ENCODE assay signal across 25 cellular contexts in genomic region chr4:55615008-55615407, GRCh38. TPM values are rescaled to one million over a fixed set of nuclear protein-coding genes. Genes with fewer than 3 reads are reported as not detected.
DNase-seq lines count a peak whose midpoint lies in the region; ATAC-seq and TF ChIP-seq lines count a peak whose summit lies in the region.
"Had no signal": no experiment of that assay in that cellular context is flagged by ENCODE, and none has a peak within 500 bp of the region (broad histone marks: within the 10 kb centered on the region; RNA-seq: fewer than 3 reads in every experiment).

No MANE protein-coding gene starts in this region.

- peaks cover 6% of the 10 kb centered on the region for H3K4me1 Mint-ChIP-seq in activated T-helper 2 cell treated with anti-CD3 and anti-CD28 coated beads, Interferon-gamma antibody, Interleukin-2, Interleukin-4, amounts not matched to agents 10 μg/mL and 5 μg/mL and 100 μg/mL, durations not matched to agents 14 hours and 24 hours and 36 hours (ENCODE audit: low read depth)
- H3K4me1 Mint-ChIP-seq: B cell had no signal

- no peaks in the 10 kb centered on the region for H3K36me3 Mint-ChIP-seq in activated T-helper 2 cell treated with anti-CD3 and anti-CD28 coated beads, Interferon-gamma antibody, Interleukin-2, Interleukin-4, amounts not matched to agents 10 μg/mL and 5 μg/mL and 100 μg/mL, durations not matched to agents 14 hours and 24 hours and 36 hours (ENCODE audit: low read depth)
- H3K36me3 Mint-ChIP-seq: CD8-positive, alpha-beta T cell had no signal

- H3K4me3 ChIP-seq in epithelial cell of esophagus (ENCODE audit: low read length): no peak overlapping the region
- H3K4me3 ChIP-seq: GM23338, SJCRH30 had no signal

- no peak for ATAC-seq in HG02884 (IDR thresholded peaks at IDR 0.05; ENCODE audit: unreplicated experiment)
- ATAC-seq in HG03432 (IDR thresholded peaks at IDR 0.05; ENCODE audit: unreplicated experiment): no peak
- ATAC-seq in GM18873 (IDR thresholded peaks at IDR 0.05; ENCODE audit: low FRiP score, unreplicated experiment): no peak
- ATAC-seq: CD8-positive, alpha-beta T cell; GM23338; PC-3; Right ventricle myocardium inferior had no signal

- peak; percentile 24 for DNase-seq in COLO829 (ENCODE audit: low spot score)
- DNase-seq in DMS79 treated with DMSO at 0.1 percent for 48 hours (lab: John Stamatoyannopoulos, UW): peak; percentile 20
- peak; percentile 53 for DNase-seq in OCI-M1 (lab: John Stamatoyannopoulos, UW)
- peak; percentile 19 for DNase-seq in epithelial cell of esophagus (ENCODE audit: low read depth)
- no peak for DNase-seq in activated T-helper 2 cell treated with anti-CD3 and anti-CD28 coated beads, Interferon-gamma antibody, Interleukin-2, Interleukin-4, amounts not matched to agents 10 μg/mL and 5 μg/mL and 100 μg/mL, durations not matched to agents 14 hours and 24 hours and 36 hours (ENCODE audit: low spot score)
- DNase-seq: CD8-positive, alpha-beta T cell; DMS 273 treated with DMSO at 0.1 percent for 48 hours; H9; KG1; NCI-H1048; NCI-H1417; NCI-H1694; NCI-H2029 treated with DMSO at 0.1 percent for 48 hours; NCI-H2171; NCI-H446; NCI-H526 treated with DMSO at 0.1 percent for 48 hours; PC-3; SJCRH30 had no signal

- TF ChIP-seq CTCF in epithelial cell of esophagus (IDR thresholded peaks at IDR 0.05; ENCODE audit: insufficient read depth, low read depth, low read length, missing control alignments): no peak

- no peak overlapping the region for H3K27ac Mint-ChIP-seq in activated T-helper 2 cell treated with anti-CD3 and anti-CD28 coated beads, Interferon-gamma antibody, Interleukin-2, Interleukin-4, amounts not matched to agents 10 μg/mL and 5 μg/mL and 100 μg/mL, durations not matched to agents 14 hours and 24 hours and 36 hours
- H3K27ac Mint-ChIP-seq: B cell; CD8-positive, alpha-beta T cell; GM23338; H9 had no signal

- H3K27me3 Mint-ChIP-seq in activated T-helper 2 cell treated with anti-CD3 and anti-CD28 coated beads, Interferon-gamma antibody, Interleukin-2, Interleukin-4, amounts not matched to agents 10 μg/mL and 5 μg/mL and 100 μg/mL, durations not matched to agents 14 hours and 24 hours and 36 hours (ENCODE audit: low read depth): no peaks in the 10 kb centered on the region

- H3K9me3 Mint-ChIP-seq in activated T-helper 2 cell treated with anti-CD3 and anti-CD28 coated beads, Interferon-gamma antibody, Interleukin-2, Interleukin-4, amounts not matched to agents 10 μg/mL and 5 μg/mL and 100 μg/mL, durations not matched to agents 14 hours and 24 hours and 36 hours: no peaks in the 10 kb centered on the region
- H3K9me3 Mint-ChIP-seq: CD8-positive, alpha-beta T cell; GM23338 had no signal

- intact Hi-C loops in activated T-helper 2 cell treated with anti-CD3 and anti-CD28 coated beads, Interferon-gamma antibody, Interleukin-2, Interleukin-4, amounts not matched to agents 10 μg/mL and 5 μg/mL and 100 μg/mL, durations not matched to agents 14 hours and 24 hours and 36 hours (cut with micrococcal nuclease): no loop called here

- no peak overlapping the region for H3K4me3 Mint-ChIP-seq in activated T-helper 2 cell treated with anti-CD3 and anti-CD28 coated beads, Interferon-gamma antibody, Interleukin-2, Interleukin-4, amounts not matched to agents 10 μg/mL and 5 μg/mL and 100 μg/mL, durations not matched to agents 14 hours and 24 hours and 36 hours (ENCODE audit: low read depth)
- H3K4me3 Mint-ChIP-seq: B cell; CD8-positive, alpha-beta T cell; GM23338; H9 had no signal

RNA-seq across cellular contexts. Expression of gene NMU, which starts 21.1 kb away (rescaled TPM):
- total RNA-seq in activated T-helper 2 cell treated with anti-CD3 and anti-CD28 coated beads, Interferon-gamma antibody, Interleukin-2, Interleukin-4, amounts not matched to agents 10 μg/mL and 5 μg/mL and 100 μg/mL, durations not matched to agents 14 hours and 24 hours and 36 hours: 0.25 TPM in 1 of 2 replicates, not detected in the other
- total RNA-seq: B cell; CD8-positive, alpha-beta T cell; Right ventricle myocardium inferior; T-helper 1 cell treated with Interleukin-12 subunit alpha and Interleukin-12 subunit beta and Interleukin-4 antibody, amounts not matched to agents 30 ng/mL and 1 ng/mL, for 36 hours had no signal

RNA-seq across cellular contexts. Expression of gene PDCL2, which starts 23.0 kb away (rescaled TPM):
- total RNA-seq in activated T-helper 2 cell treated with anti-CD3 and anti-CD28 coated beads, Interferon-gamma antibody, Interleukin-2, Interleukin-4, amounts not matched to agents 10 μg/mL and 5 μg/mL and 100 μg/mL, durations not matched to agents 14 hours and 24 hours and 36 hours: not detected in 2 replicates
- total RNA-seq: B cell; CD8-positive, alpha-beta T cell; H9; PC-3; Right ventricle myocardium inferior; SJCRH30; T-helper 1 cell treated with Interleukin-12 subunit alpha and Interleukin-12 subunit beta and Interleukin-4 antibody, amounts not matched to agents 30 ng/mL and 1 ng/mL, for 36 hours had no signal
